Comparison of ENCODE assay signal across 17 cellular contexts in genomic region chr14:79379266-79379665, GRCh38.
DNase-seq lines count a peak whose midpoint lies in the region; ATAC-seq, FAIRE-seq and TF ChIP-seq lines count a peak whose summit lies in the region.
"Had no signal": no experiment of that assay in that cellular context is flagged by ENCODE, and none has a peak within 500 bp of the region (broad histone marks: within the 10 kb centered on the region; RNA-seq: fewer than 3 reads in every experiment).

No MANE protein-coding gene starts in this region.

- no peak for TF ChIP-seq CTCF in H9 (conservative IDR thresholded peaks at IDR 0.05)
- no peak for TF ChIP-seq CTCF in IMR-90 (conservative IDR thresholded peaks at IDR 0.05; ENCODE audit: low read depth, low read length)
- TF ChIP-seq CTCF in H1 (IDR thresholded peaks at IDR 0.05; ENCODE audit: control extremely low read depth in 1 of 3, insufficient read depth in 1 of 3, low read depth in 1 of 3, low read length in 3 of 3): no peak

- TF ChIP-seq POLR2A in IMR-90 (IDR thresholded peaks at IDR 0.05; ENCODE audit: low read depth, low read length): no peak
- TF ChIP-seq POLR2A in H1 (IDR thresholded peaks at IDR 0.05; ENCODE audit: control extremely low read depth in 1 of 2, low read depth in 2 of 2, low read length in 2 of 2): no peak

- dilution Hi-C loops in IMR-90 (cut with HindIII; ENCODE audit: low sequenced_read_pairs, unreplicated experiment): no loop called here

- no peaks in the 10 kb centered on the region for H3K9me3 ChIP-seq in H9 (ENCODE audit: control insufficient read depth, low read depth, low read length)
- H3K9me3 ChIP-seq in IMR-90 (ENCODE audit: control insufficient read depth, insufficient read depth, low read length): no peaks in the 10 kb centered on the region
- no peaks in the 10 kb centered on the region for H3K9me3 ChIP-seq in H1 (ENCODE audit: insufficient read depth in 2 of 2, low read depth in 1 of 2, low read length in 1 of 2)

- no peaks in the 10 kb centered on the region for H3K27me3 Mint-ChIP-seq in H9 (ENCODE audit: low read depth)
- H3K27me3 Mint-ChIP-seq: B cell; CD4-positive, alpha-beta memory T cell had no signal

- no peak overlapping the region for H2BK12ac ChIP-seq in H9 (ENCODE audit: insufficient read length, low read depth, low read length)
- peak overlapping the region; percentile 21 for H2BK12ac ChIP-seq in H1 (ENCODE audit: low read depth, low read length)

- H3K23me2 ChIP-seq in H9 (ENCODE audit: insufficient read length, low read depth, low read length, poor library complexity, severe bottlenecking): no peaks in the 10 kb centered on the region
- H3K23me2 ChIP-seq in H1 (ENCODE audit: low read depth, low read length): no peaks in the 10 kb centered on the region; the same call in none of the 2 replicates

- no peak overlapping the region for H4K5ac ChIP-seq in H9 (ENCODE audit: insufficient read length, low read depth, low read length)
- no peak overlapping the region for H4K5ac ChIP-seq in IMR-90 (ENCODE audit: low read depth, low read length)
- H4K5ac ChIP-seq in H1 (ENCODE audit: insufficient read length, low read depth, low read length): peak overlapping the region; percentile 31

- H3K27ac Mint-ChIP-seq in H9: peak overlapping the region in 2 of 3 experiments; percentile 54 to 95; a peak in 3 of 7 replicates
- H3K27ac Mint-ChIP-seq: B cell; CD4-positive, alpha-beta memory T cell had no signal

- H3K18ac ChIP-seq in H9 (ENCODE audit: insufficient read length, low read depth, low read length): no peak overlapping the region
- H3K18ac ChIP-seq in IMR-90 (ENCODE audit: low read depth, low read length): no peak overlapping the region
- peak overlapping the region; percentile 44; the same call in 1 of the 2 replicates for H3K18ac ChIP-seq in H1 (ENCODE audit: extremely low read depth, low read length)

- H3K9me3 Mint-ChIP-seq in H9: no peaks in the 10 kb centered on the region

- BruUV-seq in IMR-90 (replicated peaks; lab: Mats Ljungman, UMichigan): no TSS peak

- H3K14ac ChIP-seq in H9 (ENCODE audit: insufficient read depth, low read length): 0 out of 2 replicates have a peak overlapping the region, but pooled peaks have one; percentile 49
- no peak overlapping the region for H3K14ac ChIP-seq in IMR-90 (replicated peaks; ENCODE audit: low read depth, low read length)
- H3K14ac ChIP-seq in H1 (ENCODE audit: insufficient read length): no peak overlapping the region

- H3K27ac ChIP-seq in H9 (ENCODE audit: insufficient read length, low read depth, low read length) (peak overlapping the region; percentile 60), IMR-90 (ENCODE audit: insufficient read depth, low read length) (no peak overlapping the region), H1 (ENCODE audit: low read depth, low read length) (no peak overlapping the region)

- in situ Hi-C loops in IMR-90 (cut with MboI; ENCODE audit: low sequenced_read_pairs): no loop called here

- H3K56ac ChIP-seq in H9 (ENCODE audit: insufficient read length, low read depth, low read length): no peak overlapping the region
- H3K56ac ChIP-seq in IMR-90 (ENCODE audit: extremely low read depth, insufficient read depth, low read length): no peak overlapping the region
- H3K56ac ChIP-seq in H1 (replicated peaks; ENCODE audit: insufficient read length, low read depth, low read length): no peak overlapping the region

- H3K4ac ChIP-seq in H9 (ENCODE audit: low read depth, low read length) (no peak overlapping the region), IMR-90 (ENCODE audit: low read depth, low read length) (no peak overlapping the region), H1 (replicated peaks; ENCODE audit: insufficient read length, low read depth, low read length) (peak overlapping the region; percentile 25)

- H3K23ac ChIP-seq in H9 (ENCODE audit: insufficient read length, low read depth, low read length): no peak overlapping the region
- H3K23ac ChIP-seq in IMR-90 (ENCODE audit: low read depth, low read length): no peak overlapping the region
- no peak overlapping the region for H3K23ac ChIP-seq in H1 (ENCODE audit: insufficient read length)

- H3K79me2 ChIP-seq in H9 (ENCODE audit: insufficient read depth, low read length) (no peaks in the 10 kb centered on the region), H1 (ENCODE audit: control insufficient read depth in 1 of 2, insufficient read depth in 2 of 2, low read length in 2 of 2) (no peaks in the 10 kb centered on the region)

- no peak overlapping the region for H3K4me2 ChIP-seq in H9 (ENCODE audit: insufficient read depth, insufficient read length, low read length)
- H3K4me2 ChIP-seq in IMR-90 (ENCODE audit: low read depth, low read length): no peak overlapping the region
- H3K4me2 ChIP-seq in H1 (ENCODE audit: insufficient read depth in 1 of 2, low read depth in 2 of 2, low read length in 2 of 2): peak overlapping the region in 1 of 2 experiments; percentile 50; a peak in 1 of 4 replicates

- H3K4me3 ChIP-seq in IMR-90 (ENCODE audit: insufficient read depth, low read depth, low read length) (no peak overlapping the region), H1 (ENCODE audit: extremely low read depth in 1 of 4, insufficient read depth in 2 of 4, low read depth in 3 of 4, low read length in 4 of 4) (no peak overlapping the region)

- H2AFZ ChIP-seq in H9 (ENCODE audit: low read length) (no peak overlapping the region), IMR-90 (replicated peaks; ENCODE audit: low read length, poor library complexity) (peak overlapping the region; percentile 40), H1 (ENCODE audit: low read length) (no peak overlapping the region)

- no peak for FAIRE-seq in H1 (lab: Jason Lieb, UNC)
- FAIRE-seq: A204.1, GM12892, H54, HepG2 had no signal

- H2BK5ac ChIP-seq in H9 (ENCODE audit: insufficient read length, low read length): no peak overlapping the region
- no peak overlapping the region for H2BK5ac ChIP-seq in IMR-90 (ENCODE audit: low read depth, low read length, poor library complexity, severe bottlenecking)
- H2BK5ac ChIP-seq in H1 (ENCODE audit: low read depth, low read length): peak overlapping the region; percentile 86; the same call in 1 of the 2 replicates

- H3K9me1 ChIP-seq in IMR-90 (ENCODE audit: insufficient read depth, low read length): 0 out of 2 replicates have a peak, but pooled peaks cover 3% of the 10 kb centered on the region

- no peak for ATAC-seq in IMR-90 (ENCODE audit: low read depth)
- ATAC-seq in HG02840 (IDR thresholded peaks at IDR 0.05; ENCODE audit: low FRiP score, unreplicated experiment): no peak
- ATAC-seq: HepG2 had no signal

- H2AK9ac ChIP-seq in IMR-90 (replicated peaks; ENCODE audit: low read depth, low read length, poor library complexity): no peak overlapping the region

- peaks cover 65 to 66% of the 10 kb centered on the region in 2 experiments for H3K4me1 Mint-ChIP-seq in H9
- H3K4me1 Mint-ChIP-seq: B cell; CD4-positive, alpha-beta memory T cell had no signal

- no peak overlapping the region for H2BK15ac ChIP-seq in H9 (ENCODE audit: low read depth, low read length)
- no peak overlapping the region for H2BK15ac ChIP-seq in IMR-90 (ENCODE audit: low read depth, low read length)
- H2BK15ac ChIP-seq in H1 (ENCODE audit: low read length): no peak overlapping the region

- CTCF ChIA-PET in IMR-90 (lab: Yijun Ruan, JAX) (no interaction called here), H1 (lab: Charles Lee; ENCODE audit: partially characterized antibody) (interaction anchor here (0.9 to 1.2 kb wide), 3 partner anchors 23 to 168 kb away, joined by 3 read pairs; no protein-coding TSS in a partner anchor)

- H3K36me3 ChIP-seq in IMR-90 (ENCODE audit: control insufficient read depth, insufficient read depth, low read length) (no peaks in the 10 kb centered on the region), H1 (ENCODE audit: control insufficient read depth in 2 of 4, insufficient read depth in 4 of 4, low read length in 3 of 4) (no peaks in the 10 kb centered on the region)

- TF ChIP-seq EP300 in H1 (IDR thresholded peaks at IDR 0.05; ENCODE audit: borderline replicate concordance in 1 of 2, low read depth in 2 of 2, low read length in 2 of 2): no peak

- H3K4me1 ChIP-seq in H9 (ENCODE audit: insufficient read depth, low read length): peaks cover 2% of the 10 kb centered on the region; the same call in 1 of the 2 replicates
- no peaks in the 10 kb centered on the region for H3K4me1 ChIP-seq in IMR-90 (ENCODE audit: control insufficient read depth, insufficient read depth, low read length)
- peaks cover 4 to 30% (median 17%) of the 10 kb centered on the region in 4 experiments; a peak in 5 of 7 replicates for H3K4me1 ChIP-seq in H1 (replicated peaks in 1 of 4; ENCODE audit: control insufficient read depth in 3 of 4, insufficient read depth in 4 of 4, low read length in 3 of 4)

- H3K9ac ChIP-seq in H9 (ENCODE audit: extremely low read depth, insufficient read length, low read length): no peak overlapping the region
- H3K9ac ChIP-seq in IMR-90 (ENCODE audit: low read depth, low read length): no peak overlapping the region
- H3K9ac ChIP-seq in H1 (replicated peaks in 1 of 4; ENCODE audit: extremely low read depth in 1 of 4, low read depth in 3 of 4, low read length in 3 of 4): no peak overlapping the region

- no peaks in the 10 kb centered on the region for H3K36me3 Mint-ChIP-seq in H9 (ENCODE audit: insufficient read depth in 1 of 3, low read depth in 3 of 3)
- H3K36me3 Mint-ChIP-seq: CD4-positive, alpha-beta memory T cell had no signal

- H3K79me1 ChIP-seq in H9 (ENCODE audit: insufficient read depth, low read depth, low read length, poor library complexity, severe bottlenecking) (no peaks in the 10 kb centered on the region), IMR-90 (ENCODE audit: low read depth in 1 of 2, low read length in 2 of 2) (peaks cover 0 to 2% of the 10 kb centered on the region in 2 experiments; a peak in 1 of 4 replicates), H1 (ENCODE audit: low read depth, low read length) (no peaks in the 10 kb centered on the region)

- TF ChIP-seq RAD21 in IMR-90 (IDR thresholded peaks at IDR 0.05; ENCODE audit: low read length): no peak
- no peak for TF ChIP-seq RAD21 in H1 (IDR thresholded peaks at IDR 0.05 in 1 of 2, conservative IDR thresholded peaks at IDR 0.05 in 1 of 2; ENCODE audit: low read depth in 2 of 2, low read length in 2 of 2)

- H2AK5ac ChIP-seq in H9 (ENCODE audit: insufficient read length, low read length) (no peak overlapping the region), IMR-90 (ENCODE audit: low read depth, low read length) (no peak overlapping the region), H1 (ENCODE audit: low read depth, low read length) (no peak overlapping the region; the same call in 1 of the 2 replicates)

- no peak overlapping the region for H2BK120ac ChIP-seq in H9 (ENCODE audit: low read depth, low read length, poor library complexity, severe bottlenecking)
- H2BK120ac ChIP-seq in IMR-90 (ENCODE audit: low read depth, low read length): no peak overlapping the region
- H2BK120ac ChIP-seq in H1 (replicated peaks; ENCODE audit: low read depth, low read length): no peak overlapping the region

- no peaks in the 10 kb centered on the region for H4K20me1 ChIP-seq in H9 (ENCODE audit: control insufficient read depth, insufficient read depth, insufficient read length)
- no peaks in the 10 kb centered on the region for H4K20me1 ChIP-seq in IMR-90 (ENCODE audit: insufficient read depth, low read length)
- H4K20me1 ChIP-seq in H1 (replicated peaks in 1 of 2; ENCODE audit: control insufficient read depth in 1 of 2, insufficient read depth in 2 of 2, low read length in 2 of 2): no peaks in the 10 kb centered on the region

- no peak overlapping the region for H3K4me3 Mint-ChIP-seq in H9
- H3K4me3 Mint-ChIP-seq: B cell had no signal

- H2BK20ac ChIP-seq in H9 (ENCODE audit: low read depth, low read length, poor library complexity, severe bottlenecking) (no peak overlapping the region), IMR-90 (ENCODE audit: low read depth, low read length) (no peak overlapping the region), H1 (ENCODE audit: low read length) (peak overlapping the region; percentile 92)

- H4K91ac ChIP-seq in H9 (ENCODE audit: insufficient read length, low read depth, low read length): no peak overlapping the region
- H4K91ac ChIP-seq in IMR-90 (ENCODE audit: insufficient read depth, low read depth, low read length): no peak overlapping the region
- peak overlapping the region; percentile 13 for H4K91ac ChIP-seq in H1 (replicated peaks; ENCODE audit: insufficient read length, low read length)

- no peak overlapping the region for H3T11ph ChIP-seq in H9 (ENCODE audit: low read length)

- H3K27me3 ChIP-seq in H9 (ENCODE audit: insufficient read depth, low read length): no peaks in the 10 kb centered on the region
- H3K27me3 ChIP-seq in IMR-90 (ENCODE audit: control insufficient read depth, insufficient read depth, low read length): no peaks in the 10 kb centered on the region
- H3K27me3 ChIP-seq in H1 (replicated peaks in 1 of 4; ENCODE audit: control insufficient read depth in 3 of 4, extremely low read depth in 1 of 4, insufficient read depth in 3 of 4, low read length in 3 of 4): no peaks in the 10 kb centered on the region

- DNase-seq in H9 (no peak), IMR-90 (no peak), H1 (ENCODE audit: low read depth in 1 of 2, low spot score in 2 of 2) (no peak), mucosa of gallbladder (ENCODE audit: low spot score) (no peak), OCI-M1 (lab: John Stamatoyannopoulos, UW) (no peak)
- DNase-seq in stimulated activated CD4-positive, alpha-beta T cell treated with anti-CD3 and anti-CD28 coated beads, Interleukin-4, amount 100 ng/mL, for 1 hour: no peak
- DNase-seq: CD4-positive, alpha-beta memory T cell; DMS153; DMS79 treated with DMSO at 0.1 percent for 48 hours; EL; GDM1 had no signal

- H4K8ac ChIP-seq in H9 (replicated peaks; ENCODE audit: insufficient read length, low read depth, low read length): no peak overlapping the region
- no peak overlapping the region for H4K8ac ChIP-seq in IMR-90 (ENCODE audit: low read depth in 2 of 2, low read length in 2 of 2)
- no peak overlapping the region for H4K8ac ChIP-seq in H1 (ENCODE audit: extremely low read depth, insufficient read depth, low read length)

- intact Hi-C loops in IMR-90 (cut with micrococcal nuclease): no loop called here

- POLR2A ChIA-PET in IMR-90 (lab: Charles Lee; ENCODE audit: unreplicated experiment): interaction anchor here (0.8 kb wide), 1 partner anchor 361 kb away, joined by 7 read pairs; no protein-coding TSS in a partner anchor
- POLR2A ChIA-PET in H1 (lab: Charles Lee; ENCODE audit: partially characterized antibody): no interaction called here

- no CpG with 5 or more reads among the region's 5 CpGs for WGBS in H9 (ENCODE audit: extremely low coverage, insufficient read length, low lambda C conversion rate)
- no CpG with 5 or more reads among the region's 5 CpGs for WGBS in IMR-90 (ENCODE audit: extremely low coverage in 2 of 2, insufficient read length in 1 of 2), 2 experiments
- WGBS in H1 (ENCODE audit: extremely low coverage in 1 of 2, insufficient coverage in 1 of 2, insufficient read length in 1 of 2, insufficient replicate concordance in 2 of 2, low coverage in 1 of 2, low lambda C conversion rate in 2 of 2, missing lambda C conversion rate in 1 of 2), 2 experiments: 88% methylated on average over 5 of the region's 5 CpGs; no CpG with 5 or more reads in 1 of the 2 experiments
